In genomic region chr20:25532015-25532751, GRCh38 we compare ENCODE assay signal across 13 cellular contexts. TPM values are rescaled to one million over a fixed set of nuclear protein-coding genes. Genes with fewer than 3 reads are reported as not detected.
DNase-seq lines count a peak whose midpoint lies in the region; ATAC-seq and TF ChIP-seq lines count a peak whose summit lies in the region.
"Had no signal": no experiment of that assay in that cellular context is flagged by ENCODE, and none has a peak within 500 bp of the region (broad histone marks: within the 10 kb centered on the region; RNA-seq: fewer than 3 reads in every experiment).

No MANE protein-coding gene starts in this region.

- H3K9ac ChIP-seq in muscle layer of colon (ENCODE audit: low read length), result no peak overlapping the region

- POLR2A ChIA-PET in activated CD4-positive, alpha-beta T cell treated with anti-CD3 and anti-CD28 coated beads for 36 hours (lab: Charles Lee), result interaction anchor here (0.6 kb wide), 1 partner anchor 87 kb away, joined by 5 read pairs; no protein-coding TSS in a partner anchor

- H3K4me1 ChIP-seq in cardiac muscle cell (ENCODE audit: low read depth) (peaks cover 20% of the 10 kb centered on the region), muscle layer of colon (ENCODE audit: insufficient read depth, low read length) (peaks cover 21% of the 10 kb centered on the region)

- no peaks in the 10 kb centered on the region for H3K27me3 Mint-ChIP-seq in activated CD4-positive, alpha-beta T cell treated with anti-CD3 and anti-CD28 coated beads for 36 hours
- H3K27me3 Mint-ChIP-seq: activated T-helper 17 cell treated with anti-CD3 and anti-CD28 coated beads, Interleukin-2, amount 50 U/mL, for 72 hours had no signal

- ATAC-seq in GM21423 (IDR thresholded peaks at IDR 0.05; ENCODE audit: unreplicated experiment), result no peak
- no peak for ATAC-seq in activated CD4-positive, alpha-beta T cell treated with anti-CD3 and anti-CD28 coated beads for 36 hours
- ATAC-seq: activated T-helper 17 cell treated with anti-CD3 and anti-CD28 coated beads, Interleukin-2, amount 50 U/mL, for 72 hours had no signal

- peaks cover 2% of the 10 kb centered on the region for H3K36me3 Mint-ChIP-seq in activated CD4-positive, alpha-beta T cell treated with anti-CD3 and anti-CD28 coated beads for 36 hours (ENCODE audit: low read depth)

- H3K9me3 ChIP-seq in cardiac muscle cell (ENCODE audit: low read depth), result no peaks in the 10 kb centered on the region
- H3K9me3 ChIP-seq in muscle layer of colon (ENCODE audit: low read length), result no peaks in the 10 kb centered on the region

- H3K27ac Mint-ChIP-seq in activated CD4-positive, alpha-beta T cell treated with anti-CD3 and anti-CD28 coated beads for 36 hours, result no peak overlapping the region
- H3K27ac Mint-ChIP-seq: activated T-helper 17 cell treated with anti-CD3 and anti-CD28 coated beads, Interleukin-2, amount 50 U/mL, for 72 hours; dendritic cell treated with granulocyte-macrophage colony-stimulating factor and Interleukin-4, amounts not matched to agents 40 ng/mL and 50 ng/mL, for 4 days had no signal

- H3K36me3 ChIP-seq in cardiac muscle cell (no peaks in the 10 kb centered on the region), muscle layer of colon (ENCODE audit: insufficient read depth, low read length) (no peaks in the 10 kb centered on the region)

- H3K4me3 Mint-ChIP-seq in activated CD4-positive, alpha-beta T cell treated with anti-CD3 and anti-CD28 coated beads for 36 hours, result no peak overlapping the region
- H3K4me3 Mint-ChIP-seq: activated T-helper 17 cell treated with anti-CD3 and anti-CD28 coated beads, Interleukin-2, amount 50 U/mL, for 72 hours; dendritic cell treated with granulocyte-macrophage colony-stimulating factor and Interleukin-4, amounts not matched to agents 40 ng/mL and 50 ng/mL, for 4 days had no signal

- H3K9me3 Mint-ChIP-seq in activated CD4-positive, alpha-beta T cell treated with anti-CD3 and anti-CD28 coated beads for 36 hours (ENCODE audit: low read depth), result peaks cover 7% of the 10 kb centered on the region
- H3K9me3 Mint-ChIP-seq: dendritic cell treated with granulocyte-macrophage colony-stimulating factor and Interleukin-4, amounts not matched to agents 40 ng/mL and 50 ng/mL, for 4 days had no signal

- H3K4me3 ChIP-seq in cardiac muscle cell (no peak overlapping the region), muscle layer of colon (ENCODE audit: low read depth in 1 of 2, low read length in 2 of 2) (peak overlapping the region in 1 of 2 donors; percentile 23)

- no peak for TF ChIP-seq CTCF in cardiac muscle cell (IDR thresholded peaks at IDR 0.05; ENCODE audit: low read depth, low read length)

- H3K27ac ChIP-seq in cardiac muscle cell (peak overlapping the region; percentile 64), epithelial cell of prostate (no peak overlapping the region), muscle layer of colon (ENCODE audit: low read depth, low read length) (peak overlapping the region; percentile 28)

- CTCF ChIA-PET in activated CD4-positive, alpha-beta T cell treated with anti-CD3 and anti-CD28 coated beads for 36 hours (lab: Charles Lee), result interaction anchor here (0.7 kb wide), 1 partner anchor 149 kb away, joined by 3 read pairs; no protein-coding TSS in a partner anchor

- intact Hi-C loops in cardiac septum (cut with DNase I), result no loop called here
- intact Hi-C loops in activated CD4-positive, alpha-beta T cell treated with anti-CD3 and anti-CD28 coated beads for 36 hours (cut with DNase I, micrococcal nuclease), result no loop called here

- H3K27me3 ChIP-seq in cardiac muscle cell (no peaks in the 10 kb centered on the region), muscle layer of colon (ENCODE audit: control insufficient read depth in 1 of 2, insufficient read depth in 2 of 2, low read length in 2 of 2) (no peaks in the 10 kb centered on the region)

- H3K4me1 Mint-ChIP-seq in activated CD4-positive, alpha-beta T cell treated with anti-CD3 and anti-CD28 coated beads for 36 hours, result peaks cover 2% of the 10 kb centered on the region
- H3K4me1 Mint-ChIP-seq: activated T-helper 17 cell treated with anti-CD3 and anti-CD28 coated beads, Interleukin-2, amount 50 U/mL, for 72 hours had no signal

- DNase-seq in cardiac muscle cell (ENCODE audit: low read depth in 1 of 2, low spot score in 1 of 2) (no peak), cardiac septum (ENCODE audit: low spot score) (no peak), epithelial cell of prostate (ENCODE audit: low read depth, low spot score) (peak; percentile 37), DMS153 treated with DMSO at 0.1 percent for 48 hours (lab: John Stamatoyannopoulos, UW; ENCODE audit: unreplicated experiment) (no peak), DMS153 (lab: John Stamatoyannopoulos, UW) (no peak)
- DNase-seq in activated CD4-positive, alpha-beta T cell treated with anti-CD3 and anti-CD28 coated beads for 36 hours, result no peak
- DNase-seq: DND-41; SHP77 treated with DMSO at 0.1 percent for 48 hours; stimulated activated CD4-positive, alpha-beta T cell treated with anti-CD3 and anti-CD28 coated beads, Interleukin-4, amount 100 ng/mL, for 24 hours had no signal

RNA-seq across cellular contexts. Expression of gene NINL, which starts 53.1 kb away (rescaled TPM):
- total RNA-seq in cardiac muscle cell (35.8 and 61.3 TPM in 2 replicates), cardiac septum (1.4 TPM)
- 26.4 and 36.1 TPM in 2 replicates for polyA plus RNA-seq in cardiac muscle cell
- 1 to 10 TPM; 3.3 to 4.1 TPM for total RNA-seq in activated CD4-positive, alpha-beta T cell treated with anti-CD3 and anti-CD28 coated beads for 36 hours
